15 cellular contexts compared by ENCODE assay signal in genomic region chr14:48703728-48704467, GRCh38.
A peak's percentile ranks its signal among the peaks of the same experiment; 100 is the strongest.
DNase-seq lines count a peak whose midpoint lies in the region; TF ChIP-seq lines count a peak whose summit lies in the region.
"Had no signal": no experiment of that assay in that cellular context is flagged by ENCODE, and none has a peak within 500 bp of the region (broad histone marks: within the 10 kb centered on the region; RNA-seq: fewer than 3 reads in every experiment).

No MANE protein-coding gene starts in this region.

- H4K20me1 ChIP-seq in DOHH2 (ENCODE audit: control insufficient read depth, insufficient read depth, low read depth, low read length) (no peaks in the 10 kb centered on the region), neural cell (ENCODE audit: insufficient read depth) (no peaks in the 10 kb centered on the region), mammary epithelial cell (ENCODE audit: insufficient read depth, low read length) (no peaks in the 10 kb centered on the region)

- H3K9me2 ChIP-seq in DOHH2 (replicated peaks; ENCODE audit: control insufficient read depth, low read length) = no peaks in the 10 kb centered on the region
- no peaks in the 10 kb centered on the region for H3K9me2 ChIP-seq in neural cell (ENCODE audit: insufficient read depth, low read length)

- 10% methylated on average over 2 of the region's 2 CpGs for WGBS in mammary epithelial cell (ENCODE audit: low coverage, missing lambda C conversion rate)

- H3K9ac ChIP-seq in neural cell (ENCODE audit: low read length) (no peak overlapping the region), mammary epithelial cell (ENCODE audit: insufficient read depth, low read length) (no peak overlapping the region)

- H3K9me3 ChIP-seq in DOHH2 (ENCODE audit: control insufficient read depth, insufficient read depth, low read length) (no peaks in the 10 kb centered on the region), neural cell (ENCODE audit: low read length) (no peaks in the 10 kb centered on the region), mammary epithelial cell (replicated peaks; ENCODE audit: insufficient read depth, low read length) (no peaks in the 10 kb centered on the region)

- no peaks in the 10 kb centered on the region for H3K36me3 Mint-ChIP-seq in brain
- H3K36me3 Mint-ChIP-seq: CD8-positive, alpha-beta T cell had no signal

- H3K4me3 ChIP-seq in DOHH2 (ENCODE audit: low read length) (no peak overlapping the region), neural cell (ENCODE audit: low read length) (no peak overlapping the region), mammary epithelial cell (replicated peaks in 1 of 3; ENCODE audit: insufficient read depth in 1 of 3, low read depth in 2 of 3, low read length in 3 of 3) (no peak overlapping the region)
- H3K4me3 ChIP-seq: GM23338 had no signal

- no peak for TF ChIP-seq RAD21 in neural cell (conservative IDR thresholded peaks at IDR 0.05)

- dilution Hi-C loops in mammary epithelial cell (cut with HindIII; ENCODE audit: low sequenced_read_pairs) = no loop called here

- peak overlapping the region; percentile 9; the same call in 1 of the 2 replicates for H3K4me2 ChIP-seq in DOHH2 (ENCODE audit: low read length)
- H3K4me2 ChIP-seq in neural cell (ENCODE audit: low read length) = no peak overlapping the region
- H3K4me2 ChIP-seq in mammary epithelial cell (ENCODE audit: insufficient read depth, low read depth, low read length) = no peak overlapping the region
- H3K4me2 ChIP-seq: GM23338 had no signal

- peak overlapping the region in 3 of 5 experiments; percentile 6 to 72 (median 68) for H3K27ac Mint-ChIP-seq in brain
- H3K27ac Mint-ChIP-seq: CD8-positive, alpha-beta T cell; GM23338 had no signal

- peak overlapping the region in 1 of 5 experiments; percentile 18 for H3K4me3 Mint-ChIP-seq in brain
- H3K4me3 Mint-ChIP-seq: CD8-positive, alpha-beta T cell; GM23338 had no signal

- TF ChIP-seq EP300 in neural cell (conservative IDR thresholded peaks at IDR 0.05; ENCODE audit: poor library complexity, severe bottlenecking) = peak; percentile 76

- intact Hi-C loops in mammary epithelial cell (cut with micrococcal nuclease) = no loop called here

- H3K36me3 ChIP-seq in DOHH2 (ENCODE audit: control insufficient read depth, low read length) (no peaks in the 10 kb centered on the region), neural cell (ENCODE audit: insufficient read depth, low read length) (no peaks in the 10 kb centered on the region), mammary epithelial cell (ENCODE audit: insufficient read depth, low read length) (no peaks in the 10 kb centered on the region)

- no peaks in the 10 kb centered on the region for H3F3A ChIP-seq in DOHH2 (ENCODE audit: control insufficient read depth, insufficient read depth)
- H3F3A ChIP-seq in neural cell (ENCODE audit: insufficient read depth, low read length, poor library complexity, severe bottlenecking) = no peaks in the 10 kb centered on the region

- no peaks in the 10 kb centered on the region for H3K27me3 Mint-ChIP-seq in brain

- H2AFZ ChIP-seq in neural cell (ENCODE audit: low read depth, low read length) (no peak overlapping the region), mammary epithelial cell (ENCODE audit: low read depth, low read length) (no peak overlapping the region)
- H2AFZ ChIP-seq: GM23338 had no signal

- H3K27me3 ChIP-seq in DOHH2 (ENCODE audit: control insufficient read depth, low read length) (no peaks in the 10 kb centered on the region), neural cell (ENCODE audit: insufficient read depth, low read depth, low read length) (no peaks in the 10 kb centered on the region), mammary epithelial cell (ENCODE audit: insufficient read depth, low read length) (no peaks in the 10 kb centered on the region)

- CTCF ChIA-PET in mammary epithelial cell (lab: Charles Lee; ENCODE audit: low non-redundant PET) = no interaction called here

- peaks cover 0 to 33% (median 15%) of the 10 kb centered on the region in 5 experiments for H3K9me3 Mint-ChIP-seq in brain

- H3K4me1 ChIP-seq in DOHH2 (ENCODE audit: control insufficient read depth, low read length) (peaks cover 10% of the 10 kb centered on the region), mammary epithelial cell (ENCODE audit: insufficient read depth, low read length) (no peaks in the 10 kb centered on the region)

- TF ChIP-seq CTCF in DOHH2 (IDR thresholded peaks at IDR 0.05; ENCODE audit: low read depth, low read length, poor library complexity, severe bottlenecking) (no peak), brain (conservative IDR thresholded peaks at IDR 0.05) (no peak), neural cell (IDR thresholded peaks at IDR 0.05; ENCODE audit: poor library complexity, severe bottlenecking) (no peak), mammary epithelial cell (conservative IDR thresholded peaks at IDR 0.05 in 1 of 2, IDR thresholded peaks at IDR 0.05 in 1 of 2; ENCODE audit: extremely low read depth in 1 of 2, insufficient read depth in 1 of 2, low read depth in 1 of 2, low read length in 2 of 2) (no peak)

- peak; percentile 4 for DNase-seq in NCI-H1105 (lab: John Stamatoyannopoulos, UW)
- no peak for DNase-seq in mammary epithelial cell
- no peak for DNase-seq in NCI-H2107 treated with DMSO at 0.1 percent for 48 hours (lab: John Stamatoyannopoulos, UW; ENCODE audit: unreplicated experiment)
- no peak for DNase-seq in stimulated activated CD4-positive, alpha-beta T cell treated with anti-CD3 and anti-CD28 coated beads, Interleukin-2, amount 100 ng/mL, for 24 hours
- DNase-seq: CD8-positive, alpha-beta T cell; DND-41; NCI-H1436 treated with DMSO at 0.1 percent for 48 hours; NCI-H2171; NCI-H510A treated with DMSO at 0.1 percent for 48 hours; NK-92 treated with Interleukin-12 subunit alpha and Interleukin-12 subunit beta, amount 100 ng/mL, for 24 hours; PC-3 had no signal

- in situ Hi-C loops in mammary epithelial cell (cut with MboI; ENCODE audit: low sequenced_read_pairs in 2 of 2) = no loop called here

- peaks cover 22% of the 10 kb centered on the region for H3K4me1 Mint-ChIP-seq in brain

- H3K79me2 ChIP-seq in DOHH2 (ENCODE audit: control insufficient read depth, low read length) (no peaks in the 10 kb centered on the region), neural cell (replicated peaks; ENCODE audit: insufficient read depth, low read length) (no peaks in the 10 kb centered on the region), mammary epithelial cell (ENCODE audit: insufficient read depth, low read length) (no peaks in the 10 kb centered on the region)

- H3K27ac ChIP-seq in DOHH2 (ENCODE audit: low read depth, low read length) = no peak overlapping the region
- H3K27ac ChIP-seq in neural cell (ENCODE audit: low read length) = no peak overlapping the region
- no peak overlapping the region for H3K27ac ChIP-seq in mammary epithelial cell (ENCODE audit: insufficient read depth, low read depth, low read length)

- no TSS peak for BruUV-seq in mammary epithelial cell (replicated peaks; lab: Mats Ljungman, UMichigan)

TF ChIP-seq in neural cell, 6 proteins besides CTCF, POLR2A, EP300 and RAD21:
- TF ChIP-seq TAF1 (IDR thresholded peaks at IDR 0.05; ENCODE audit: low read depth) (no peak), POLR2AphosphoS5 (IDR thresholded peaks at IDR 0.05) (peak; percentile 94)
TF ChIP-seq in neural cell: peak in this region for 1.
